Comparison of ENCODE assay signal across 9 cellular contexts in genomic region chr2:174344716-174345472, GRCh38. TPM values are rescaled to one million over a fixed set of nuclear protein-coding genes. Genes with fewer than 3 reads are reported as not detected.
DNase-seq lines count a peak whose midpoint lies in the region; ATAC-seq, FAIRE-seq and TF ChIP-seq lines count a peak whose summit lies in the region.
"Had no signal": no experiment of that assay in that cellular context is flagged by ENCODE, and none has a peak within 500 bp of the region (broad histone marks: within the 10 kb centered on the region; RNA-seq: fewer than 3 reads in every experiment).

No MANE protein-coding gene starts in this region.

- FAIRE-seq in GM12892 (lab: Jason Lieb, UNC): peak; percentile 64
- FAIRE-seq: colon had no signal

- H3K9me3 ChIP-seq in A673 (ENCODE audit: low read depth, low read length, poor library complexity, severe bottlenecking) (no peaks in the 10 kb centered on the region), esophagus squamous epithelium (no peaks in the 10 kb centered on the region), adrenal gland (replicated peaks in 1 of 3) (no peaks in the 10 kb centered on the region)

- intact Hi-C loops in A673 (cut with micrococcal nuclease; ENCODE audit: unreplicated experiment) (loop anchor here (5.0 to 10.0 kb wide), 9 partner anchors 383 to 1530 kb away; no protein-coding TSS in a partner anchor), esophagus squamous epithelium (cut with DNase I) (loop anchor here (5.0 kb wide), 1 partner anchor 943 kb away; no protein-coding TSS in a partner anchor), adrenal gland (cut with DNase I) (loop anchor here (5.0 to 10.0 kb wide), 4 partner anchors 190 to 950 kb away; no protein-coding TSS in a partner anchor)

- CTCF ChIA-PET in A673 (lab: Charles Lee): interaction anchor here (0.5 to 1.2 kb wide), 2 partner anchors 489 to 943 kb away, joined by 3 to 5 read pairs; no protein-coding TSS in a partner anchor

- ATAC-seq in HG03520 (IDR thresholded peaks at IDR 0.05; ENCODE audit: unreplicated experiment) (no peak), HG03039 (IDR thresholded peaks at IDR 0.05; ENCODE audit: unreplicated experiment) (no peak), HG03442 (IDR thresholded peaks at IDR 0.05; ENCODE audit: unreplicated experiment) (no peak)

- BruUV-seq in A673 (replicated peaks; lab: Mats Ljungman, UMichigan): no TSS peak

- H3K36me3 ChIP-seq in A673 (ENCODE audit: insufficient read depth, low read length, poor library complexity, severe bottlenecking) (peaks cover 3% of the 10 kb centered on the region), esophagus squamous epithelium (peaks cover 0 to 35% (median 7%) of the 10 kb centered on the region in 3 donors), adrenal gland (replicated peaks in 1 of 2) (peaks cover 0 to 12% of the 10 kb centered on the region in 2 donors)

- H3K27ac ChIP-seq in A673 (ENCODE audit: low read depth, low read length, poor library complexity, severe bottlenecking): no peak overlapping the region
- H3K27ac ChIP-seq in esophagus squamous epithelium: no peak overlapping the region
- no peak overlapping the region for H3K27ac ChIP-seq in adrenal gland

- H3K27me3 ChIP-seq in A673 (replicated peaks; ENCODE audit: insufficient read depth, low read depth, low read length, poor library complexity): peaks cover 34% of the 10 kb centered on the region
- peaks cover 35 to 59% (median 43%) of the 10 kb centered on the region in 4 donors for H3K27me3 ChIP-seq in esophagus squamous epithelium
- peaks cover 51% of the 10 kb centered on the region for H3K27me3 ChIP-seq in adrenal gland

- DNase-seq in A673 (ENCODE audit: low spot score) (peak; percentile 70), GM12892 (ENCODE audit: insufficient read length) (no peak), NCI-H82 (lab: John Stamatoyannopoulos, UW) (peak; percentile 74), esophagus squamous epithelium (lab: John Stamatoyannopoulos, UW) (no peak), adrenal gland (no peak)

- no peak for TF ChIP-seq POLR2A in GM12892 (IDR thresholded peaks at IDR 0.05; ENCODE audit: low read depth, low read length)
- no peak for TF ChIP-seq POLR2A in esophagus squamous epithelium (IDR thresholded peaks at IDR 0.05)
- TF ChIP-seq POLR2A in adrenal gland (IDR thresholded peaks at IDR 0.05): no peak

- H3K4me1 ChIP-seq in A673 (ENCODE audit: insufficient read depth, low read length, poor library complexity, severe bottlenecking): peaks cover 16% of the 10 kb centered on the region
- peaks cover 28 to 53% (median 30%) of the 10 kb centered on the region in 3 donors for H3K4me1 ChIP-seq in esophagus squamous epithelium
- peaks cover 0 to 21% of the 10 kb centered on the region in 2 donors for H3K4me1 ChIP-seq in adrenal gland (replicated peaks in 1 of 2)

- no peak overlapping the region for H3K4me3 ChIP-seq in A673 (ENCODE audit: low read depth, low read length, poor library complexity, severe bottlenecking)
- no peak overlapping the region for H3K4me3 ChIP-seq in esophagus squamous epithelium
- no peak overlapping the region for H3K4me3 ChIP-seq in adrenal gland

- WGBS in esophagus squamous epithelium, 2 donors: 43 to 47% methylated on average over 13 to 14 of the region's 14 CpGs
- WGBS in adrenal gland, 4 donors: 41 to 53% (median 45%) methylated on average over 14 of the region's 14 CpGs

- TF ChIP-seq CTCF in A673 (conservative IDR thresholded peaks at IDR 0.05; ENCODE audit: low read depth, low read length) (peak; percentile 62), esophagus squamous epithelium (IDR thresholded peaks at IDR 0.05) (peak in 4 of 6 experiments; percentile 32 to 70 (median 46)), adrenal gland (IDR thresholded peaks at IDR 0.05) (peak in 3 of 6 experiments; percentile 23 to 30 (median 27))

- POLR2A ChIA-PET in A673 (lab: Charles Lee; ENCODE audit: low non-redundant PET): interaction anchor here (0.5 kb wide), 1 partner anchor 1056 kb away, joined by 10 read pairs; no protein-coding TSS in a partner anchor

RNA-seq across cellular contexts. Expression of gene SP9, which starts 10.1 kb away (rescaled TPM):
- total RNA-seq in A673 (2021): 0.11 and 0.15 TPM in 2 replicates
- not detected for polyA plus RNA-seq in GM12892 (2012; ENCODE audit: missing spikeins)
- total RNA-seq in esophagus squamous epithelium: not detected
- not detected for total RNA-seq in adrenal gland
- polyA plus RNA-seq in adrenal gland: not detected

RNA-seq across cellular contexts. Expression of gene SCRN3, which starts 50.6 kb away (rescaled TPM):
- total RNA-seq in A673 (2021) (27.4 and 28.6 TPM in 2 replicates), esophagus squamous epithelium (10 to 100 TPM; 15.1 to 23.1 (median 18.7) TPM), adrenal gland (10 to 100 TPM; 17.6 to 60.6 (median 29.8) TPM)
- polyA plus RNA-seq in GM12892 (2012; ENCODE audit: missing spikeins): 12.8 TPM
- polyA plus RNA-seq in adrenal gland: 10 to 100 TPM in 2 of 3 donors, 1 to 10 TPM in 1; 8.8 to 55.4 (median 19.7) TPM

Comparison
In these comparisons a context has a peak if more than half of its experiments do, and no peak if none do; other contexts are left out.
1. DNase-seq: peak in A673 (single experiment) and NCI-H82 (single experiment); none in GM12892 (single experiment), esophagus squamous epithelium (single experiment) and adrenal gland (0 of 7).